In genomic region chr3:141288331-141288990, GRCh38 we compare ENCODE assay signal across 1 cellular context.
TF ChIP-seq lines count a peak whose summit lies in the region.

No MANE protein-coding gene starts in this region.

TF ChIP-seq in K562, 482 proteins besides CTCF, POLR2A, EP300 and RAD21 (continued from another document):
- no peak for TF ChIP-seq TRIM25 (IDR thresholded peaks at IDR 0.05; ENCODE audit: borderline replicate concordance)
- no peak for TF ChIP-seq DMBX1 (CRISPR knock-in tag; IDR thresholded peaks at IDR 0.05; ENCODE audit: borderline replicate concordance)
- TF ChIP-seq GABPB2 (CRISPR knock-in tag; conservative IDR thresholded peaks at IDR 0.05): no peak
- TF ChIP-seq HNRNPUL1 (IDR thresholded peaks at IDR 0.05; ENCODE audit: low read length): no peak
- TF ChIP-seq NUFIP1 (IDR thresholded peaks at IDR 0.05; ENCODE audit: partially characterized antibody): no peak
- TF ChIP-seq SPI1 (IDR thresholded peaks at IDR 0.05; ENCODE audit: borderline replicate concordance, low read depth, low read length): no peak
- no peak for TF ChIP-seq STAT5A (IDR thresholded peaks at IDR 0.05; ENCODE audit: borderline replicate concordance, low read length)
- no peak for TF ChIP-seq ZNF12 (CRISPR knock-in tag; IDR thresholded peaks at IDR 0.05)
- TF ChIP-seq DDX20 (tag; IDR thresholded peaks at IDR 0.05; ENCODE audit: low read depth): no peak
- TF ChIP-seq GATAD2A (IDR thresholded peaks at IDR 0.05): no peak
- no peak for TF ChIP-seq YBX1 (IDR thresholded peaks at IDR 0.05)
- TF ChIP-seq RBM34 (IDR thresholded peaks at IDR 0.05; ENCODE audit: borderline replicate concordance, insufficient read depth, low read length): no peak
- no peak for TF ChIP-seq SNRNP70 (optimal IDR thresholded peaks at IDR 0.05; ENCODE audit: low read depth, low read length)
